24 cellular contexts compared by ENCODE assay signal in genomic region chr4:139844057-139844456, GRCh38.
DNase-seq lines count a peak whose midpoint lies in the region; ATAC-seq and TF ChIP-seq lines count a peak whose summit lies in the region.
"Had no signal": no experiment of that assay in that cellular context is flagged by ENCODE, and none has a peak within 500 bp of the region (broad histone marks: within the 10 kb centered on the region; RNA-seq: fewer than 3 reads in every experiment).

No MANE protein-coding gene starts in this region.

- H3K9me2 ChIP-seq in GM23248 (ENCODE audit: insufficient read depth) (no peaks in the 10 kb centered on the region), neural cell (ENCODE audit: insufficient read depth, low read length) (no peaks in the 10 kb centered on the region)

- H3K4me2 ChIP-seq in GM23248 (ENCODE audit: unreplicated experiment) (no peak overlapping the region), neural cell (ENCODE audit: low read length) (no peak overlapping the region)
- H3K4me2 ChIP-seq: KMS-11 had no signal

- H3K4me1 ChIP-seq in GM23248 (ENCODE audit: insufficient read depth): no peaks in the 10 kb centered on the region
- H3K4me1 ChIP-seq: gastrocnemius medialis had no signal

- DNase-seq in GM23248 (peak; percentile 46), MV-4-11 (lab: John Stamatoyannopoulos, UW) (peak; percentile 35), choroid plexus epithelial cell (ENCODE audit: low read depth) (peak; percentile 19), HuH-7 (ENCODE audit: low spot score) (no peak), NCI-H526 treated with DMSO at 0.1 percent for 48 hours (lab: John Stamatoyannopoulos, UW) (no peak), GM20000 (ENCODE audit: low spot score) (no peak)
- DNase-seq: activated CD8-positive, alpha-beta T cell treated with anti-CD3 and anti-CD28 coated beads, Interleukin-2, amount 10 ng/mL, durations not matched to agents 7 days and 5 days; activated effector memory CD4-positive, alpha-beta T cell treated with anti-CD3 and anti-CD28 coated beads, Interleukin-2, amount 50 U/mL, for 16 hours; activated naive CD8-positive, alpha-beta T cell treated with anti-CD3 and anti-CD28 coated beads, Interleukin-2, amount 10 ng/mL, durations not matched to agents 7 days and 5 days; activated T-cell treated with anti-CD3 and anti-CD28 coated beads for 4 hours; CD4-positive, CD25-positive, alpha-beta regulatory T cell; effector CD4-positive, alpha-beta T cell; gastrocnemius medialis; HFFc6; islet precursor cell; left ventricle myocardium superior; NCI-H187 treated with DMSO at 0.1 percent for 48 hours; right lobe of liver; stimulated activated CD4-positive, alpha-beta T cell treated with anti-CD3 and anti-CD28 coated beads, Interleukin-15, amount 100 ng/mL, for 24 hours; stomach; T1000 had no signal

- H3K27me3 ChIP-seq in GM23248 (replicated peaks; ENCODE audit: insufficient read depth) (no peaks in the 10 kb centered on the region), neural cell (ENCODE audit: insufficient read depth, low read depth, low read length) (no peaks in the 10 kb centered on the region)
- H3K27me3 ChIP-seq: gastrocnemius medialis, right lobe of liver, stomach had no signal

- H3K4me3 ChIP-seq in GM23248 (no peak overlapping the region), choroid plexus epithelial cell (ENCODE audit: low read depth, low read length) (no peak overlapping the region), neural cell (ENCODE audit: low read length) (no peak overlapping the region)
- H3K4me3 ChIP-seq: gastrocnemius medialis, right lobe of liver, stomach had no signal

- H4K20me1 ChIP-seq in GM23248 (ENCODE audit: insufficient read depth) (no peaks in the 10 kb centered on the region), neural cell (ENCODE audit: insufficient read depth) (no peaks in the 10 kb centered on the region)

- no peak for TF ChIP-seq EP300 in neural cell (conservative IDR thresholded peaks at IDR 0.05; ENCODE audit: poor library complexity, severe bottlenecking)

- 98 to 100% methylated on average over 2 of the region's 2 CpGs for WGBS in GM23248 (ENCODE audit: low coverage in 1 of 2, low lambda C conversion rate in 2 of 2, missing lambda C conversion rate in 2 of 2), 2 experiments

- no peak overlapping the region for H3K9ac ChIP-seq in GM23248
- no peak overlapping the region for H3K9ac ChIP-seq in neural cell (ENCODE audit: low read length)
- H3K9ac ChIP-seq: KMS-11 had no signal

- no peak for TF ChIP-seq RAD21 in neural cell (conservative IDR thresholded peaks at IDR 0.05)

- H2AFZ ChIP-seq in GM23248 (no peak overlapping the region), neural cell (ENCODE audit: low read depth, low read length) (no peak overlapping the region)

- TF ChIP-seq CTCF in choroid plexus epithelial cell (conservative IDR thresholded peaks at IDR 0.05; ENCODE audit: low read depth, low read length) (no peak), neural cell (IDR thresholded peaks at IDR 0.05; ENCODE audit: poor library complexity, severe bottlenecking) (no peak), GM20000 (IDR thresholded peaks at IDR 0.05; ENCODE audit: extremely low read depth, missing control alignments) (no peak)

- H3F3A ChIP-seq in GM23248 (ENCODE audit: insufficient read depth): no peaks in the 10 kb centered on the region
- H3F3A ChIP-seq in neural cell (ENCODE audit: insufficient read depth, low read length, poor library complexity, severe bottlenecking): peaks cover 12% of the 10 kb centered on the region

- no peak for ATAC-seq in GM19467 (IDR thresholded peaks at IDR 0.05; ENCODE audit: unreplicated experiment)
- ATAC-seq: activated CD8-positive, alpha-beta T cell treated with anti-CD3 and anti-CD28 coated beads, Interleukin-2, amount 10 ng/mL, durations not matched to agents 7 days and 5 days; gastrocnemius medialis; left ventricle myocardium superior had no signal

- H3K27ac ChIP-seq in GM23248: no peak overlapping the region
- peak overlapping the region; percentile 90 for H3K27ac ChIP-seq in neural cell (ENCODE audit: low read length)
- H3K27ac ChIP-seq: gastrocnemius medialis, KMS-11, stomach had no signal

- H3K79me2 ChIP-seq in GM23248 (ENCODE audit: insufficient read depth): no peaks in the 10 kb centered on the region
- no peaks in the 10 kb centered on the region for H3K79me2 ChIP-seq in neural cell (replicated peaks; ENCODE audit: insufficient read depth, low read length)

- H3K36me3 ChIP-seq in GM23248 (ENCODE audit: low read depth) (no peaks in the 10 kb centered on the region), neural cell (ENCODE audit: insufficient read depth, low read length) (no peaks in the 10 kb centered on the region)
- H3K36me3 ChIP-seq: gastrocnemius medialis, right lobe of liver, stomach had no signal

- H3K9me3 ChIP-seq in GM23248 (ENCODE audit: low read depth): no peaks in the 10 kb centered on the region
- H3K9me3 ChIP-seq in neural cell (ENCODE audit: low read length): no peaks in the 10 kb centered on the region
- H3K9me3 ChIP-seq: gastrocnemius medialis, right lobe of liver, stomach had no signal

- in situ Hi-C loops in GM23248 (cut with MboI): no loop called here

TF ChIP-seq in neural cell, 6 proteins besides CTCF, POLR2A, EP300 and RAD21:
- TF ChIP-seq POLR2AphosphoS5 (IDR thresholded peaks at IDR 0.05) (no peak), REST (IDR thresholded peaks at IDR 0.05; ENCODE audit: borderline replicate concordance) (no peak), SMC3 (conservative IDR thresholded peaks at IDR 0.05; ENCODE audit: poor library complexity) (no peak), MXI1 (conservative IDR thresholded peaks at IDR 0.05; ENCODE audit: poor library complexity, severe bottlenecking) (no peak), EZH2 (IDR thresholded peaks at IDR 0.05; ENCODE audit: borderline replicate concordance, insufficient read depth, low read length, poor library complexity, severe bottlenecking) (no peak), TAF1 (IDR thresholded peaks at IDR 0.05; ENCODE audit: low read depth) (no peak)

Comparison
In these comparisons a context has a peak if more than half of its experiments do, and no peak if none do; other contexts are left out.
1. DNase-seq: peak in GM23248 (single experiment), MV-4-11 (single experiment) and choroid plexus epithelial cell (single experiment); none in HuH-7 (single experiment), NCI-H526 treated with DMSO at 0.1 percent for 48 hours (single experiment) and GM20000 (single experiment).